ENCODE assay signal across 8 cellular contexts in genomic region chr10:91923371-91924211, GRCh38. TPM values are rescaled to one million over a fixed set of nuclear protein-coding genes. Genes with fewer than 3 reads are reported as not detected.
DNase-seq lines count a peak whose midpoint lies in the region; ATAC-seq and TF ChIP-seq lines count a peak whose summit lies in the region.

Gene BTAF1, plus strand, starts transcription at chr10:91923770. Its CDS starts 307 bp downstream, at chr10:91924077.

- H3K36me3 Mint-ChIP-seq in dendritic cell treated with granulocyte-macrophage colony-stimulating factor and Interleukin-4, amounts not matched to agents 40 ng/mL and 50 ng/mL, for 4 days (ENCODE audit: low read depth) = peaks cover 30% of the 10 kb centered on the region

- H3K9me3 Mint-ChIP-seq in dendritic cell treated with granulocyte-macrophage colony-stimulating factor and Interleukin-4, amounts not matched to agents 40 ng/mL and 50 ng/mL, for 4 days = peaks cover 5% of the 10 kb centered on the region

- no peaks in the 10 kb centered on the region for H3K27me3 ChIP-seq in BE2C

- DNase-seq in BE2C = peak; percentile 92
- DNase-seq in NCI-H526 treated with DMSO at 0.1 percent for 48 hours (lab: John Stamatoyannopoulos, UW) = peak; percentile 47
- peak; percentile 91 for DNase-seq in activated CD4-positive, alpha-beta T cell treated with anti-CD3 and anti-CD28 coated beads, Interleukin-2, amount 50 U/mL, for 1 hour
- DNase-seq in left lobe of liver (ENCODE audit: low spot score) = peak; percentile 94
- peak; percentile 86 to 87 for DNase-seq in stimulated activated CD4-positive, alpha-beta T cell treated with anti-CD3 and anti-CD28 coated beads, Interleukin-2, amount 100 ng/mL, for 48 hours

- no peak for TF ChIP-seq CTCF in BE2C (IDR thresholded peaks at IDR 0.05; ENCODE audit: low read depth, low read length)

- peaks cover 12% of the 10 kb centered on the region for H3K36me3 ChIP-seq in BE2C

- ATAC-seq in HG03439 (IDR thresholded peaks at IDR 0.05; ENCODE audit: unreplicated experiment) (peak; percentile 97), left lobe of liver (peak; percentile 96)

- H3K27me3 Mint-ChIP-seq in dendritic cell treated with granulocyte-macrophage colony-stimulating factor and Interleukin-4, amounts not matched to agents 40 ng/mL and 50 ng/mL, for 4 days = no peaks in the 10 kb centered on the region

- H3K9me3 ChIP-seq in BE2C = no peaks in the 10 kb centered on the region

- intact Hi-C loops in dendritic cell treated with granulocyte-macrophage colony-stimulating factor and Interleukin-4, amounts not matched to agents 40 ng/mL and 50 ng/mL, for 4 days (cut with micrococcal nuclease) = loop anchor here (5.0 kb wide), 1 partner anchor 126 kb away; the partner anchor contains the start of gene TNKS2

- TF ChIP-seq POLR2A in GM19193 (IDR thresholded peaks at IDR 0.05; ENCODE audit: extremely low read depth, insufficient read depth, insufficient read length) = peak; percentile 96

- peak within 1 kb of the TSS; percentile 95 for H3K27ac Mint-ChIP-seq in dendritic cell treated with granulocyte-macrophage colony-stimulating factor and Interleukin-4, amounts not matched to agents 40 ng/mL and 50 ng/mL, for 4 days

- peak within 1 kb of the TSS; percentile 90 for H3K4me3 Mint-ChIP-seq in dendritic cell treated with granulocyte-macrophage colony-stimulating factor and Interleukin-4, amounts not matched to agents 40 ng/mL and 50 ng/mL, for 4 days

- H3K4me1 ChIP-seq in BE2C = no peaks in the 10 kb centered on the region

- H3K4me1 Mint-ChIP-seq in dendritic cell treated with granulocyte-macrophage colony-stimulating factor and Interleukin-4, amounts not matched to agents 40 ng/mL and 50 ng/mL, for 4 days (ENCODE audit: low read depth) = peaks cover 22% of the 10 kb centered on the region

- H3K4me3 ChIP-seq in BE2C (ENCODE audit: low read depth, low read length) = peak within 1 kb of the TSS; percentile 97

RNA-seq across cellular contexts. Expression of gene BTAF1, which starts in this region (rescaled TPM):
- 17.8 TPM for polyA plus RNA-seq in BE2C (2012; ENCODE audit: insufficient read depth, insufficient read length, low read depth)
- 16.0 TPM for total RNA-seq in left lobe of liver

Comparison
In these comparisons a context has a peak if more than half of its experiments do, and no peak if none do; other contexts are left out.
1. Peak in every context shown above with its lines: DNase-seq, ATAC-seq and H3K4me3 ChIP-seq.